ENCODE assay signal across 10 cellular contexts in genomic region chr11:93526058-93526633, GRCh38. TPM values are rescaled to one million over a fixed set of nuclear protein-coding genes. Genes with fewer than 3 reads are reported as not detected.
DNase-seq lines count a peak whose midpoint lies in the region; ATAC-seq, FAIRE-seq and TF ChIP-seq lines count a peak whose summit lies in the region.
"Had no signal": no experiment of that assay in that cellular context is flagged by ENCODE, and none has a peak within 500 bp of the region (broad histone marks: within the 10 kb centered on the region; RNA-seq: fewer than 3 reads in every experiment).

No MANE protein-coding gene starts in this region.

- H3K36me3 ChIP-seq in right lobe of liver = no peaks in the 10 kb centered on the region

- intact Hi-C loops in right lobe of liver (cut with DNase I) = no loop called here

- ATAC-seq in GM19351 (IDR thresholded peaks at IDR 0.05; ENCODE audit: unreplicated experiment) = peak; percentile 17
- peak; percentile 19 for ATAC-seq in HG03439 (IDR thresholded peaks at IDR 0.05; ENCODE audit: unreplicated experiment)
- peak in 1 of 4 donors; percentile 2 for ATAC-seq in right lobe of liver

- FAIRE-seq in GM12891 (lab: Jason Lieb, UNC) = peak; percentile 79

- H3K27ac ChIP-seq in right lobe of liver = peak overlapping the region; percentile 0 to 61 (median 39)

- no peak overlapping the region for H3K4me3 ChIP-seq in right lobe of liver

- no peak for DNase-seq in GM12891 (ENCODE audit: insufficient read length, low spot score)
- DNase-seq in right lobe of liver = no peak
- DNase-seq in stimulated activated CD4-positive, alpha-beta T cell treated with anti-CD3 and anti-CD28 coated beads, Interleukin-4, amount 100 ng/mL, for 4 hours = no peak
- DNase-seq in cerebellar nuclear complex (lab: John Stamatoyannopoulos, UW) = no peak
- no peak for DNase-seq in AG08395 (ENCODE audit: low spot score)
- DNase-seq: activated gamma-delta T cell, GOT3, NCI-H510A treated with DMSO at 0.1 percent for 48 hours had no signal

- 40% methylated on average over 3 of the region's 4 CpGs for WGBS in right lobe of liver (ENCODE audit: insufficient coverage, low coverage, low lambda C conversion rate, missing lambda C conversion rate)

- H3K4me1 ChIP-seq in right lobe of liver = peaks cover 0 to 71% (median 32%) of the 10 kb centered on the region in 4 donors

- TF ChIP-seq POLR2A in GM12891 (IDR thresholded peaks at IDR 0.05; ENCODE audit: low read depth, low read length) (no peak), right lobe of liver (IDR thresholded peaks at IDR 0.05) (no peak)

- H3K9me3 ChIP-seq in right lobe of liver = no peaks in the 10 kb centered on the region

- no peak for TF ChIP-seq CTCF in right lobe of liver (IDR thresholded peaks at IDR 0.05)

- no peaks in the 10 kb centered on the region for H3K27me3 ChIP-seq in right lobe of liver

TF ChIP-seq in GM12891, 5 proteins besides CTCF, POLR2A, EP300 and RAD21:
- peak; percentile 61 for TF ChIP-seq PAX5 (IDR thresholded peaks at IDR 0.05; ENCODE audit: insufficient read depth, low read length, severe bottlenecking)
- TF ChIP-seq POU2F2 (IDR thresholded peaks at IDR 0.05; ENCODE audit: low read depth, low read length) = no peak
- TF ChIP-seq TAF1 (IDR thresholded peaks at IDR 0.05; ENCODE audit: low read depth, low read length) = no peak
- TF ChIP-seq SPI1 (IDR thresholded peaks at IDR 0.05; ENCODE audit: low read depth, low read length) = no peak
TF ChIP-seq in GM12891: peak in this region for 1.

RNA-seq across cellular contexts. Expression of gene SMCO4, which starts 17.0 kb away (rescaled TPM):
- polyA plus RNA-seq in GM12891 (2012; ENCODE audit: low read depth, missing spikeins) = 38.2 TPM
- 100 to 1,000 TPM in 1 of 6 experiments, 10 to 100 TPM in 5; 43.5 to 106 (median 51.8) TPM for total RNA-seq in right lobe of liver
